ENCODE assay signal across 13 cellular contexts in the genomic region with DNA sequence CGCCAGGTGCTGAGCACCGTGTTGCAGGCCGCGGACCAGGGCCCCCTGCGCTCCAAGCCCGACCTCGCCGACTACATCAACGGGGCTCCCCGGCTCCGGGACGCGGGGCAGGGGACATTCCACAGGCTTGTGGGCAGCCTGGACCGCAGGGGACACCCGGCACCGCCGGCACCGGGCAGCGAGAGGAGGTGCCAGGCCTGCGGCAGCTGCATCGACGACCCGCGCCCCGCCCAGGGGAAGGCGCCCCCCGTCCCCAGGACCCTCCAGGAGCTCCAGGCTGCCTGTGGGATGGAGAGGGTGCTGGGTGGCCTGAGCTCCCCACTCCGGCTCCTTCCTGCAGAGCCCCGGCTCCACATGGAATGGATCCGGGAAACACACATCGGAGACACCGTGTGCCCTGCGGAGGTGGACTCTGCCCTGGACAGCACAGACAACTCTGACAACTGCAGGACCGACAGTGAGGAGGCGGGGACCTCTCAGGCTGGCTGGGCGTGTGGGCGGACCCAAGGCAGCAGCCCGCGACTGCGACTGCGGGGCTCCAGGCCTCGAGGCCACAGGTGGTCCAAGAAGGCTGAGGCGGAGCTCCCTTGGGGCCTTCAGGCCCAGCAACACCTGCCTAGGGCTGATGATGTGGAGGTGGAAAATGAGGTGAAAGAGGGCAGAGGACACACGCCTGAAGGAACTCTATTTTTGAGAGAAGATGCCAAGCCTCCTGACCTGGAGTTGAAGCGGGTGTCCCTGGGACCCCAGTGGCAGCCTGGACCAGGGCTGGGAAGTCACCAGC. TPM values are rescaled to one million over a fixed set of nuclear protein-coding genes. Genes with fewer than 3 reads are reported as not detected.
DNase-seq lines count a peak whose midpoint lies in the region; ATAC-seq and TF ChIP-seq lines count a peak whose summit lies in the region.
"Had no signal": no experiment of that assay in that cellular context is flagged by ENCODE, and none has a peak within 500 bp of the region (broad histone marks: within the 10 kb centered on the region; RNA-seq: fewer than 3 reads in every experiment).

No MANE protein-coding gene starts in this region.

- peak overlapping the region; percentile 86 for H3K18ac ChIP-seq in neuronal stem cell (ENCODE audit: low read length)

- no peaks in the 10 kb centered on the region for H3K9me2 ChIP-seq in SU-DHL-6 (replicated peaks; ENCODE audit: insufficient read depth, low read length)

- H4K8ac ChIP-seq in neuronal stem cell (ENCODE audit: low read depth, low read length) = no peak overlapping the region

- H3K79me1 ChIP-seq in neuronal stem cell (ENCODE audit: low read depth, low read length) = no peaks in the 10 kb centered on the region

- TF ChIP-seq CTCF in SU-DHL-6 (IDR thresholded peaks at IDR 0.05; ENCODE audit: insufficient read depth, low read length, poor library complexity, severe bottlenecking) = no peak
- TF ChIP-seq CTCF in stomach (IDR thresholded peaks at IDR 0.05) = no peak

- H3K14ac ChIP-seq in neuronal stem cell (ENCODE audit: low read length) = no peak overlapping the region

- H3K4me1 ChIP-seq in neuronal stem cell (ENCODE audit: control insufficient read depth in 2 of 2, insufficient read depth in 1 of 2, low read depth in 1 of 2, low read length in 2 of 2) (peaks cover 5 to 8% of the 10 kb centered on the region in 2 donors), stomach (no peaks in the 10 kb centered on the region)
- H3K4me1 ChIP-seq: esophagus muscularis mucosa had no signal

- H3K27ac ChIP-seq in SU-DHL-6 (ENCODE audit: low read depth, low read length) (no peak overlapping the region), neuronal stem cell (replicated peaks; ENCODE audit: low read length) (no peak overlapping the region), stomach (no peak overlapping the region)
- H3K27ac ChIP-seq: esophagus muscularis mucosa had no signal

- no peak overlapping the region for H3K4ac ChIP-seq in neuronal stem cell (ENCODE audit: low read length)

- H3K36me3 ChIP-seq in SU-DHL-6 (ENCODE audit: low read length) (no peaks in the 10 kb centered on the region), neuronal stem cell (replicated peaks in 1 of 2; ENCODE audit: control insufficient read depth in 2 of 2, insufficient read depth in 2 of 2, low read length in 2 of 2) (no peaks in the 10 kb centered on the region), stomach (peaks cover 0 to 69% (median 35%) of the 10 kb centered on the region in 4 donors)

- H3K4me2 ChIP-seq in SU-DHL-6 (ENCODE audit: low read depth, low read length, poor library complexity, severe bottlenecking) (peak overlapping the region; percentile 26), neuronal stem cell (ENCODE audit: insufficient read depth, low read length, poor library complexity, severe bottlenecking) (no peak overlapping the region)

- H2AK5ac ChIP-seq in neuronal stem cell (ENCODE audit: low read depth, low read length) = peak overlapping the region; percentile 53

- H3K79me2 ChIP-seq in SU-DHL-6 (ENCODE audit: insufficient read depth, low read length) = no peaks in the 10 kb centered on the region

- TF ChIP-seq EP300 in stomach (IDR thresholded peaks at IDR 0.05) = no peak

- no peak for DNase-seq in neuronal stem cell (ENCODE audit: low spot score)
- no peak for DNase-seq in stomach
- DNase-seq in stimulated activated CD4-positive, alpha-beta T cell treated with anti-CD3 and anti-CD28 coated beads, Interleukin-4, amount 100 ng/mL, for 1 hour = no peak
- no peak for DNase-seq in activated naive CD4-positive, alpha-beta T cell treated with anti-CD3 and anti-CD28 coated beads, Interleukin-2, amount 50 U/mL, for 16 hours
- no peak for DNase-seq in RKO (ENCODE audit: low spot score)
- DNase-seq: activated CD8-positive, alpha-beta T cell treated with anti-CD3 and anti-CD28 coated beads for 36 hours; activated naive CD4-positive, alpha-beta T cell treated with anti-CD3 and anti-CD28 coated beads for 36 hours; CD8-positive, alpha-beta memory T cell; NCI-H187 had no signal

- H4K20me1 ChIP-seq in SU-DHL-6 (ENCODE audit: low read depth, low read length) = no peaks in the 10 kb centered on the region

- H2BK15ac ChIP-seq in neuronal stem cell (ENCODE audit: low read length) = peak overlapping the region; percentile 17

- H2AFZ ChIP-seq in SU-DHL-6 (ENCODE audit: low read depth, low read length, severe bottlenecking) (no peak overlapping the region), neuronal stem cell (ENCODE audit: low read length) (no peak overlapping the region)

- WGBS in neuronal stem cell (ENCODE audit: extremely low coverage in 2 of 2, insufficient read length in 2 of 2, insufficient replicate concordance in 1 of 2), 2 donors = no CpG with 5 or more reads among the region's 45 CpGs
- 50 to 69% (median 57%) methylated on average over 23 to 45 of the region's 45 CpGs for WGBS in stomach, 5 donors

- ATAC-seq in GM18867 (IDR thresholded peaks at IDR 0.05; ENCODE audit: unreplicated experiment) = peak; percentile 52
- ATAC-seq in HG02623 (IDR thresholded peaks at IDR 0.05; ENCODE audit: unreplicated experiment) = peak; percentile 47

- no peak overlapping the region for H4K91ac ChIP-seq in neuronal stem cell (ENCODE audit: low read depth, low read length, poor library complexity)

- TF ChIP-seq POLR2A in stomach (IDR thresholded peaks at IDR 0.05) = no peak

- H2BK120ac ChIP-seq in neuronal stem cell (ENCODE audit: low read depth, low read length) = peak overlapping the region; percentile 10

- no peak overlapping the region for H2BK5ac ChIP-seq in neuronal stem cell (ENCODE audit: low read length)

- H2BK12ac ChIP-seq in neuronal stem cell (ENCODE audit: low read length) = no peak overlapping the region

- H3K9me3 ChIP-seq in SU-DHL-6 (ENCODE audit: insufficient read depth, low read length) (no peaks in the 10 kb centered on the region), neuronal stem cell (replicated peaks in 1 of 2; ENCODE audit: control insufficient read depth in 2 of 2, insufficient read depth in 1 of 2, low read depth in 1 of 2, low read length in 2 of 2) (no peaks in the 10 kb centered on the region), stomach (no peaks in the 10 kb centered on the region)
- H3K9me3 ChIP-seq: esophagus muscularis mucosa had no signal

- intact Hi-C loops in stomach (cut with DNase I; ENCODE audit: low total_unique reads) = no loop called here

- H3F3A ChIP-seq in SU-DHL-6 (ENCODE audit: insufficient read depth) = no peaks in the 10 kb centered on the region

- peak overlapping the region; percentile 88 for H3K23ac ChIP-seq in neuronal stem cell (ENCODE audit: low read depth, low read length, poor library complexity)

- no peaks in the 10 kb centered on the region for H3K27me3 ChIP-seq in SU-DHL-6 (ENCODE audit: low read length)
- H3K27me3 ChIP-seq in neuronal stem cell (ENCODE audit: control insufficient read depth in 3 of 3, insufficient read depth in 3 of 3, low read depth in 1 of 3, low read length in 3 of 3) = no peaks in the 10 kb centered on the region
- peaks cover 0 to 10% (median 0%) of the 10 kb centered on the region in 3 donors for H3K27me3 ChIP-seq in stomach
- H3K27me3 ChIP-seq: esophagus muscularis mucosa had no signal

- H3K9ac ChIP-seq in SU-DHL-6 (ENCODE audit: low read length) (no peak overlapping the region), neuronal stem cell (ENCODE audit: low read depth, low read length, poor library complexity) (peak overlapping the region; percentile 34)

- H3K4me3 ChIP-seq in SU-DHL-6 (ENCODE audit: insufficient read depth, low read length, poor library complexity, severe bottlenecking) = no peak overlapping the region
- no peak overlapping the region for H3K4me3 ChIP-seq in neuronal stem cell (ENCODE audit: low read length in 2 of 2)
- H3K4me3 ChIP-seq in stomach = no peak overlapping the region
- H3K4me3 ChIP-seq: esophagus muscularis mucosa had no signal

RNA-seq across cellular contexts. Expression of a gene that starts 22.8 kb away (rescaled TPM):
- polyA plus RNA-seq in neuronal stem cell (2013, experiment 1 of 2) = 3.4 TPM
- 3.7 TPM for polyA plus RNA-seq in neuronal stem cell (2013, experiment 2 of 2)
- total RNA-seq in stomach = 1 to 10 TPM in 3 of 5 donors, under 1 TPM in 1, not detected in 1; under 0.01 to 6.1 (median 1.7) TPM
- polyA plus RNA-seq in stomach = 1 to 10 TPM; 1.1 to 2.2 (median 1.8) TPM
- total RNA-seq: activated naive CD4-positive, alpha-beta T cell treated with anti-CD3 and anti-CD28 coated beads for 36 hours had no signal
